ENCODE assay signal across 8 cellular contexts in genomic region chr6:141483561-141484061, GRCh38.
DNase-seq lines count a peak whose midpoint lies in the region; ATAC-seq, FAIRE-seq and TF ChIP-seq lines count a peak whose summit lies in the region.

No MANE protein-coding gene starts in this region.

- H3K4me3 ChIP-seq in RWPE2 (ENCODE audit: severe bottlenecking) = no peak overlapping the region

- H3K36me3 Mint-ChIP-seq in activated naive CD8-positive, alpha-beta T cell treated with anti-CD3 and anti-CD28 coated beads, Interleukin-2, amount 10 ng/mL, durations not matched to agents 7 days and 5 days = peaks cover 15% of the 10 kb centered on the region

- peak overlapping the region; percentile 97 for H3K27ac Mint-ChIP-seq in activated naive CD8-positive, alpha-beta T cell treated with anti-CD3 and anti-CD28 coated beads, Interleukin-2, amount 10 ng/mL, durations not matched to agents 7 days and 5 days

- no peak for FAIRE-seq in D721Med (lab: Jason Lieb, UNC)

- no peak for TF ChIP-seq CTCF in RWPE2 (IDR thresholded peaks at IDR 0.05; ENCODE audit: poor library complexity, severe bottlenecking)
- no peak for TF ChIP-seq CTCF in D721Med (IDR thresholded peaks at IDR 0.05; ENCODE audit: insufficient read depth, missing control alignments)

- peaks cover 28% of the 10 kb centered on the region for H3K4me1 ChIP-seq in RWPE2 (ENCODE audit: insufficient read depth, poor library complexity, severe bottlenecking)

- peaks cover 6% of the 10 kb centered on the region for H3K9me3 Mint-ChIP-seq in activated naive CD8-positive, alpha-beta T cell treated with anti-CD3 and anti-CD28 coated beads, Interleukin-2, amount 10 ng/mL, durations not matched to agents 7 days and 5 days

- H3K27ac ChIP-seq in RWPE2 (ENCODE audit: poor library complexity, severe bottlenecking) = peak overlapping the region; percentile 46

- ATAC-seq in GM19455 (IDR thresholded peaks at IDR 0.05; ENCODE audit: unreplicated experiment) (peak; percentile 90), HG03571 (IDR thresholded peaks at IDR 0.05; ENCODE audit: unreplicated experiment) (peak; percentile 90), RWPE2 (ENCODE audit: low read depth) (peak; percentile 85)
- ATAC-seq in activated naive CD8-positive, alpha-beta T cell treated with anti-CD3 and anti-CD28 coated beads, Interleukin-2, amount 10 ng/mL, durations not matched to agents 7 days and 5 days (ENCODE audit: low read depth) = peak; percentile 91

- H3K27me3 ChIP-seq in RWPE2 (ENCODE audit: insufficient read depth, poor library complexity, severe bottlenecking) = no peaks in the 10 kb centered on the region

- H3K4me3 Mint-ChIP-seq in activated naive CD8-positive, alpha-beta T cell treated with anti-CD3 and anti-CD28 coated beads, Interleukin-2, amount 10 ng/mL, durations not matched to agents 7 days and 5 days = peak overlapping the region; percentile 87

- H3K4me1 Mint-ChIP-seq in activated naive CD8-positive, alpha-beta T cell treated with anti-CD3 and anti-CD28 coated beads, Interleukin-2, amount 10 ng/mL, durations not matched to agents 7 days and 5 days = peaks cover 35% of the 10 kb centered on the region

- DNase-seq in CD1c-positive myeloid dendritic cell (ENCODE audit: extremely low spot score) (peak; percentile 69), RWPE2 (ENCODE audit: low spot score) (no peak), iris pigment epithelial cell (ENCODE audit: low read depth) (peak; percentile 98), D721Med (ENCODE audit: insufficient read length, low spot score) (no peak)
- DNase-seq in activated naive CD8-positive, alpha-beta T cell treated with anti-CD3 and anti-CD28 coated beads, Interleukin-2, amount 10 ng/mL, durations not matched to agents 7 days and 5 days = no peak
- DNase-seq in stimulated activated CD4-positive, alpha-beta T cell treated with anti-CD3 and anti-CD28 coated beads, TNF-alpha, amount 100 ng/mL, for 24 hours (ENCODE audit: low read depth in 3 of 3) = peak; percentile 11 to 29 (median 27)

- no peaks in the 10 kb centered on the region for H3K27me3 Mint-ChIP-seq in activated naive CD8-positive, alpha-beta T cell treated with anti-CD3 and anti-CD28 coated beads, Interleukin-2, amount 10 ng/mL, durations not matched to agents 7 days and 5 days

- no peaks in the 10 kb centered on the region for H3K9me3 ChIP-seq in RWPE2 (ENCODE audit: severe bottlenecking)

- H3K36me3 ChIP-seq in RWPE2 (ENCODE audit: low read depth) = no peaks in the 10 kb centered on the region

- POLR2A ChIA-PET in activated naive CD8-positive, alpha-beta T cell treated with anti-CD3 and anti-CD28 coated beads, Interleukin-2, amount 10 ng/mL, durations not matched to agents 7 days and 5 days (lab: Charles Lee) = interaction anchor here (0.8 to 1.8 kb wide), 6 partner anchors 10 to 157 kb away, joined by 3 to 7 read pairs (median 3); no protein-coding TSS in a partner anchor

Comparison
In these comparisons a context has a peak if more than half of its experiments do, and no peak if none do; other contexts are left out.
1. DNase-seq: peak in CD1c-positive myeloid dendritic cell (single experiment), iris pigment epithelial cell (single experiment) and stimulated activated CD4-positive, alpha-beta T cell treated with anti-CD3 and anti-CD28 coated beads, TNF-alpha, amount 100 ng/mL, for 24 hours (3 of 3); none in RWPE2 (single experiment), activated naive CD8-positive, alpha-beta T cell treated with anti-CD3 and anti-CD28 coated beads, Interleukin-2, amount 10 ng/mL, durations not matched to agents 7 days and 5 days (single experiment) and D721Med (single experiment).
2. Peak in every context shown above with its lines, with median percentiles within 50 percentile points of each other: ATAC-seq.